Comparison of ENCODE assay signal across 8 cellular contexts in the genomic region with DNA sequence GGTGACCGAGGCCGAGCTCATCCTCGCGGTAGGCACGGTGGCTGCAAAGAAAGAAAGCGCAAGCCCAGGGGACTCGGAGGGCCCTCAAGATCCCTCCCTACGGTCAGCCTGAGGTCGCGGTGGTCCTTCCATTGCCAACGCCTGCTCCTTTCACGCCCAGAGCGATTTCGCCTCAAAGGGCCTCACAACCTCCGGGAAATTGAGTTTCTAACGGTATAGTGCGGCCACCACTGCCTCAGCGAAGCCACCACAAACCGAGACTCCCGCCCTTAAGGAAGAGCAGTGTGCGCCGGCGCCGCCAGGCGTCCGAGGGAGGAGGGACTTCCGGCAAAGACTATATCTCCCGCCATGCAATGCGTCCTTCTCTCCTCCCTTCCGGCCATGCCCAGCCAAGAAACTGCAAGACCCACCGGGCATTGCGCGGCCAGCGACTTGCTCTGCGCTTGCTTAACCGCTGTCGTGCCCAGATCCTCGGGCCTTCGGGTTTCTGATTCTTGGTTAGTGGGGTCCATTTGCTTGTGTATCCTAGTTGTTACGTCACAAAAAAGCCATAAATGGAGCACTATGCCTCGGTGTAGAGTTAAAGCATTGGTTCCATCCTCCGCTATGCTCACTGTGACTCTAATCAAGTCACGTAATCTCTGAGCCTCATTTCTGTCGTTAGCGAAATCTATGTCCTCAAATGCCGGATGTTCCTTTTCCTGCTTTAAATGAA. TPM values are rescaled to one million over a fixed set of nuclear protein-coding genes. Genes with fewer than 3 reads are reported as not detected.
DNase-seq lines count a peak whose midpoint lies in the region; ATAC-seq lines count a peak whose summit lies in the region.

A gene with protein sequence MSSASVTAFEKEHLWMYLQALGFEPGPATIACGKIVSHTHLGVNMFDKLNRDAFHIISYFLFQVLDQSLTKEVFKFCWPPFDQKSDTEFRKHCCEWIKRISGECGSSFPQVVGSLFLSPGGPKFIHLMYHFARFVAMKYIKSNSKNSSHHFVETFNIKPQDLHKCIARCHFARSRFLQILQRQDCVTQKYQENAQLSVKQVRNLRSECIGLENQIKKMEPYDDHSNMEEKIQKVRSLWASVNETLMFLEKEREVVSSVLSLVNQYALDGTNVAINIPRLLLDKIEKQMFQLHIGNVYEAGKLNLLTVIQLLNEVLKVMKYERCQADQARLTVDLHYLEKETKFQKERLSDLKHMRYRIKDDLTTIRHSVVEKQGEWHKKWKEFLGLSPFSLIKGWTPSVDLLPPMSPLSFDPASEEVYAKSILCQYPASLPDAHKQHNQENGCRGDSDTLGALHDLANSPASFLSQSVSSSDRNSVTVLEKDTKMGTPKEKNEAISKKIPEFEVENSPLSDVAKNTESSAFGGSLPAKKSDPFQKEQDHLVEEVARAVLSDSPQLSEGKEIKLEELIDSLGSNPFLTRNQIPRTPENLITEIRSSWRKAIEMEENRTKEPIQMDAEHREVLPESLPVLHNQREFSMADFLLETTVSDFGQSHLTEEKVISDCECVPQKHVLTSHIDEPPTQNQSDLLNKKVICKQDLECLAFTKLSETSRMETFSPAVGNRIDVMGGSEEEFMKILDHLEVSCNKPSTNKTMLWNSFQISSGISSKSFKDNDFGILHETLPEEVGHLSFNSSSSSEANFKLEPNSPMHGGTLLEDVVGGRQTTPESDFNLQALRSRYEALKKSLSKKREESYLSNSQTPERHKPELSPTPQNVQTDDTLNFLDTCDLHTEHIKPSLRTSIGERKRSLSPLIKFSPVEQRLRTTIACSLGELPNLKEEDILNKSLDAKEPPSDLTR (minus strand): TSS at position 274 of the 715 bp plus-strand sequence. CDS start 253 bp downstream, at position 21.

- peak within 1 kb of the TSS; percentile 88 to 99 (median 97) for H3K4me3 Mint-ChIP-seq in IgD-negative memory B cell

- peak within 1 kb of the TSS; percentile 76 to 98 (median 96) for H3K27ac Mint-ChIP-seq in IgD-negative memory B cell

- H3K9me3 Mint-ChIP-seq in IgD-negative memory B cell: no peaks in the 10 kb centered on the region

- DNase-seq in DMS153 treated with DMSO at 0.1 percent for 48 hours (lab: John Stamatoyannopoulos, UW; ENCODE audit: unreplicated experiment) (peak; percentile 86), OCI-M2 (lab: John Stamatoyannopoulos, UW; ENCODE audit: unreplicated experiment) (peak; percentile 48), activated T-cell treated with anti-CD3 and anti-CD28 coated beads for 4 hours (peak; percentile 73), epidermal melanocyte (ENCODE audit: insufficient read length, low spot score) (peak; percentile 79), middle frontal gyrus (ENCODE audit: extremely low spot score, low spot score) (peak; percentile 96)
- peak; percentile 70 to 87 for DNase-seq in stimulated activated CD8-positive, alpha-beta memory T cell treated with anti-CD3 and anti-CD28 coated beads, Interleukin-2, amount 100 ng/mL, for 48 hours (ENCODE audit: low read depth in 2 of 2)

- no peaks in the 10 kb centered on the region for H3K27me3 Mint-ChIP-seq in IgD-negative memory B cell

- ATAC-seq in GM21529 (IDR thresholded peaks at IDR 0.05; ENCODE audit: unreplicated experiment): peak; percentile 98

- H3K36me3 Mint-ChIP-seq in IgD-negative memory B cell: peaks cover 3% of the 10 kb centered on the region

- H3K4me1 Mint-ChIP-seq in IgD-negative memory B cell: peaks cover 11 to 19% (median 16%) of the 10 kb centered on the region in 3 donors

RNA-seq across cellular contexts. Expression of the gene that starts here (rescaled TPM):
- 3.7 TPM for polyA plus RNA-seq in IgD-negative memory B cell

Comparison
In these comparisons a context has a peak if more than half of its experiments do, and no peak if none do; other contexts are left out.
1. Peak in every context shown above with its lines: DNase-seq and ATAC-seq.